9 cellular contexts compared by ENCODE assay signal in the genomic region with DNA sequence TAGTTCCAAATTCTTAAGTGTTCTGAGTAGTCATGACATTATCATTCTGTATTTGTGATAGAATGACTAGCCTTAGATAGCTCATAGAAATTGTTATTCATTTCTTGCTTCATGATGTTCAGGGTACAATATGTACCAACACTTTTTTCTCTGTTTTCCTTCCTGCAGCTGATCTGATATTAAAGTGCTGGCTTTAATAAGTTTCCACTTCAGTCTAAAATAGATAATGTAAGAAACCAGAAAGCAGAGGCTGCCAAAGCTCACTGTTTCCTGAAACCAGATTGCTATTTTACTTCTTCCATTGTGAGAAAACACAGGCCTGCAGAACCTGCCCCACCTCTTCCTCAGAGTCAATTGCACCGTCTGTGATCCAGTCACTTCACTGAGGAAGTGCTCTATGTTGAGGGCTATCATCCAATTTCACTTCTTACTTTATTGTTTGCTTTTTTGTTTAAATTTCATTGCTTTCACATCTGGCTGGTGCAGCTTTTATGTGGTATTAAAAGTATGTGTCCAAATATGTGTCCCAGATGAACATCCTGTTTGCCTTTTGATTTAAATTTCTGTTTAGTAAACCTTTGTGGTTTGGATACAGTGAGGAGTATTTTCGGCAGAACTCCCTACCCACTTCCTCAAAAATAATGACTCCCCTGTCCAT.
DNase-seq lines count a peak whose midpoint lies in the region; ATAC-seq and TF ChIP-seq lines count a peak whose summit lies in the region.
"Had no signal": no experiment of that assay in that cellular context is flagged by ENCODE, and none has a peak within 500 bp of the region (broad histone marks: within the 10 kb centered on the region; RNA-seq: fewer than 3 reads in every experiment).

No MANE protein-coding gene starts in this region.

- no peaks in the 10 kb centered on the region for H3K36me3 Mint-ChIP-seq in T-helper 2 cell treated with Interferon-gamma antibody and Interleukin-4, amounts not matched to agents 5 μg/mL and 100 μg/mL, for 36 hours (ENCODE audit: low read depth)

- peak; percentile 98 for DNase-seq in fibroblast of pulmonary artery (ENCODE audit: low read depth)
- DNase-seq in putamen (ENCODE audit: low spot score): peak; percentile 22
- DNase-seq in WERI-Rb-1: no peak
- no peak for DNase-seq in T-helper 2 cell treated with Interferon-gamma antibody and Interleukin-4, amounts not matched to agents 5 μg/mL and 100 μg/mL, for 36 hours (ENCODE audit: low spot score)
- DNase-seq in HEK293T (ENCODE audit: extremely low spot score): no peak

- no peaks in the 10 kb centered on the region for H3F3A ChIP-seq in OCI-LY1 (ENCODE audit: insufficient read depth, low read length)

- H3K9me3 Mint-ChIP-seq in T-helper 2 cell treated with Interferon-gamma antibody and Interleukin-4, amounts not matched to agents 5 μg/mL and 100 μg/mL, for 36 hours: no peaks in the 10 kb centered on the region

- CTCF ChIA-PET in HEK293T (lab: Yijun Ruan, JAX): no interaction called here

- H3K9me2 ChIP-seq in OCI-LY1 (ENCODE audit: low read depth, low read length): no peaks in the 10 kb centered on the region

- H3K4me3 Mint-ChIP-seq in T-helper 2 cell treated with Interferon-gamma antibody and Interleukin-4, amounts not matched to agents 5 μg/mL and 100 μg/mL, for 36 hours: no peak overlapping the region
- H3K4me3 Mint-ChIP-seq: neural crest cell had no signal

- no peak overlapping the region for H3K4me3 ChIP-seq in OCI-LY1 (ENCODE audit: low read depth, low read length, poor library complexity, severe bottlenecking)
- H3K4me3 ChIP-seq in fibroblast of pulmonary artery (replicated peaks; ENCODE audit: low read depth, low read length): no peak overlapping the region
- H3K4me3 ChIP-seq in WERI-Rb-1 (ENCODE audit: low read depth, low read length): no peak overlapping the region

- H3K27ac ChIP-seq in OCI-LY1 (ENCODE audit: low read depth, low read length, poor library complexity, severe bottlenecking) (no peak overlapping the region), WERI-Rb-1 (no peak overlapping the region)

- 0 out of 2 replicates have a peak overlapping the region, but pooled peaks have one; percentile 0 for H3K4me2 ChIP-seq in OCI-LY1 (ENCODE audit: low read length)

- no peaks in the 10 kb centered on the region for H3K36me3 ChIP-seq in OCI-LY1 (ENCODE audit: insufficient read depth, low read length)
- H3K36me3 ChIP-seq in WERI-Rb-1: no peaks in the 10 kb centered on the region

- 0 out of 2 replicates have a peak, but pooled peaks cover 2% of the 10 kb centered on the region for H3K9me3 ChIP-seq in OCI-LY1 (ENCODE audit: low read length)
- no peaks in the 10 kb centered on the region for H3K9me3 ChIP-seq in WERI-Rb-1 (ENCODE audit: severe bottlenecking)

- H3K27me3 Mint-ChIP-seq in T-helper 2 cell treated with Interferon-gamma antibody and Interleukin-4, amounts not matched to agents 5 μg/mL and 100 μg/mL, for 36 hours (ENCODE audit: low read depth): no peaks in the 10 kb centered on the region

- ATAC-seq in GM21529 (IDR thresholded peaks at IDR 0.05; ENCODE audit: unreplicated experiment): peak; percentile 82
- no peak for ATAC-seq in HG02970 (IDR thresholded peaks at IDR 0.05; ENCODE audit: low FRiP score, unreplicated experiment)

- POLR2A ChIA-PET in HEK293T (lab: Yijun Ruan, JAX): no interaction called here

- H2AFZ ChIP-seq in OCI-LY1 (ENCODE audit: low read length): peak overlapping the region; percentile 0; the same call in 1 of the 2 replicates

- no peak overlapping the region for H3K9ac ChIP-seq in OCI-LY1 (ENCODE audit: low read length)

- no peak overlapping the region for H3K27ac Mint-ChIP-seq in T-helper 2 cell treated with Interferon-gamma antibody and Interleukin-4, amounts not matched to agents 5 μg/mL and 100 μg/mL, for 36 hours

- H3K4me1 ChIP-seq in OCI-LY1 (ENCODE audit: insufficient read depth, low read length, severe bottlenecking): peaks cover 12% of the 10 kb centered on the region

- TF ChIP-seq CTCF in OCI-LY1 (IDR thresholded peaks at IDR 0.05; ENCODE audit: low read length) (no peak), fibroblast of pulmonary artery (IDR thresholded peaks at IDR 0.05; ENCODE audit: low read length, missing control alignments) (no peak), WERI-Rb-1 (IDR thresholded peaks at IDR 0.05; ENCODE audit: low read depth, low read length) (no peak)

- no peaks in the 10 kb centered on the region for H3K27me3 ChIP-seq in OCI-LY1 (ENCODE audit: insufficient read depth, low read length)
- H3K27me3 ChIP-seq in WERI-Rb-1 (ENCODE audit: insufficient read depth, low read depth, severe bottlenecking): no peaks in the 10 kb centered on the region

- no peaks in the 10 kb centered on the region for H4K20me1 ChIP-seq in OCI-LY1 (ENCODE audit: insufficient read depth, low read length)

- H3K79me2 ChIP-seq in OCI-LY1 (ENCODE audit: insufficient read depth, low read length): no peaks in the 10 kb centered on the region

- H3K4me1 Mint-ChIP-seq in T-helper 2 cell treated with Interferon-gamma antibody and Interleukin-4, amounts not matched to agents 5 μg/mL and 100 μg/mL, for 36 hours (ENCODE audit: low read depth): no peaks in the 10 kb centered on the region

TF ChIP-seq in HEK293T, 16 proteins besides CTCF, POLR2A, EP300 and RAD21:
- TF ChIP-seq BHLHE40 (IDR thresholded peaks at IDR 0.05; ENCODE audit: borderline replicate concordance) (no peak), TARDBP (IDR thresholded peaks at IDR 0.05) (no peak), NFRKB (IDR thresholded peaks at IDR 0.05) (no peak), FOXM1 (IDR thresholded peaks at IDR 0.05; ENCODE audit: borderline replicate concordance) (no peak), L3MBTL2 (conservative IDR thresholded peaks at IDR 0.05) (no peak)

Comparison
In these comparisons a context has a peak if more than half of its experiments do, and no peak if none do; other contexts are left out.
1. DNase-seq: peak in fibroblast of pulmonary artery (single experiment) and putamen (single experiment); none in WERI-Rb-1 (single experiment), T-helper 2 cell treated with Interferon-gamma antibody and Interleukin-4, amounts not matched to agents 5 μg/mL and 100 μg/mL, for 36 hours (single experiment) and HEK293T (single experiment).